Comparison of ENCODE assay signal across 8 cellular contexts in the genomic region with DNA sequence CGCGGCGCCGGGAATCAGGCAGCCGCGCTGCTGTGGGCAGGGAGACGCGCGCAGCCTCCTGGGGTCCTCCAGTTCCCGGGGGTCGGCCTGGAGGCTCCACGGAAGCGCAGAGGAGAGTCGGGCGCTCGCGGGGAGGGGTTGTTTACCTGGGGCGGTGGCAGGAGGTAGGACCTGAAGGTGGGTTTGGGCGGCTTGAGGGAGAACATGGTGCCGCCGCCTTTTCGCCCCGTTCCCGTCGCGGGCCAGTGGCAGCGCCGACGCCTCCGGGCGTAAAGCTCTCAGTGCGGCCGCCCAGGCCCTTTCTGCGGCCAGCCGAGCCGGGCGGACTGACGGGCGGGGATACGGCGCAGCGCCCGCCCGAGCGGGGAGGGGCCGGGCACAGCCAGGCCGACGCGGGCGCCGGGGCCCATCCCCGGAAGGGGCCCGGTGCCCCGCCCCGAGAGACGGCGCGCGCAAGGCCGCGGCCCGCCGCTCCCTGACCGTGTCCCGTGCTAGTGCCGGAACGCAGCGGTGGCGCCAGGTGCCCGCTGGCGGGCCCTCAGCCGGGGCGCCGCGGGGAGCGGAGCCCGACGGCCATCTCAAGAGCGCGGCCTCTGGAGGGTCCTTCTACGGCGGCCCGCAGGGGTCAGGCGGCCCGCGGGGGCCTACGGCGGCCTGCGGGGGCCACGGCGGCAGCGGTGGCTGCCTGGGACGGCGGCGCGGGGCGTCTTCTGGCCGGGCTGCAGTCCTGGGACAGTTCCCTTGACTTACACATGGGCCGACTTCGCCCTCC.
DNase-seq lines count a peak whose midpoint lies in the region; ATAC-seq and TF ChIP-seq lines count a peak whose summit lies in the region.

Gene MTMR10, minus strand, starts transcription at position 328 of the 772 bp plus-strand sequence. Its CDS starts 122 bp downstream, at position 206.

- peak; percentile 89 for ATAC-seq in HG03354 (IDR thresholded peaks at IDR 0.05; ENCODE audit: poor library complexity, severe bottlenecking, unreplicated experiment)

- peaks cover 34% of the 10 kb centered on the region for H3K79me2 ChIP-seq in OCI-LY3 (ENCODE audit: low read length)

- H3K4me1 ChIP-seq in BLaER1 (peaks cover 37% of the 10 kb centered on the region), OCI-LY3 (ENCODE audit: low read length) (peaks cover 17% of the 10 kb centered on the region), muscle layer of colon (ENCODE audit: insufficient read depth, low read length) (peaks cover 14% of the 10 kb centered on the region)

- peak; percentile 95 for TF ChIP-seq POLR2A in GM19099 (IDR thresholded peaks at IDR 0.05; ENCODE audit: extremely low read depth, insufficient read length, low read depth)
- peak; percentile 93 for TF ChIP-seq POLR2A in erythroblast (IDR thresholded peaks at IDR 0.05; ENCODE audit: low read length)

- H3K4me2 ChIP-seq in BLaER1 (peak within 1 kb of the TSS; percentile 93), OCI-LY3 (ENCODE audit: low read length) (peak within 1 kb of the TSS; percentile 76)

- H4K20me1 ChIP-seq in BLaER1 (peaks cover 35% of the 10 kb centered on the region), OCI-LY3 (ENCODE audit: insufficient read depth, low read length) (peaks cover 16% of the 10 kb centered on the region)

- DNase-seq in activated T-cell treated with anti-CD3 and anti-CD28 coated beads for 48 hours (ENCODE audit: low read depth): peak; percentile 76
- peak; percentile 90 to 93 for DNase-seq in erythroblast (lab: John Stamatoyannopoulos, UW)
- DNase-seq in stimulated activated CD8-positive, alpha-beta memory T cell treated with anti-CD3 and anti-CD28 coated beads, Interleukin-7, amount 100 ng/mL, for 1 hour (ENCODE audit: low read depth in 2 of 2): peak; percentile 44 to 52

- no peak for TF ChIP-seq CTCF in OCI-LY3 (IDR thresholded peaks at IDR 0.05; ENCODE audit: low read depth, low read length)

- H3K27me3 ChIP-seq in BLaER1 (no peaks in the 10 kb centered on the region), OCI-LY3 (ENCODE audit: low read depth, low read length) (no peaks in the 10 kb centered on the region), muscle layer of colon (ENCODE audit: control insufficient read depth in 1 of 2, insufficient read depth in 2 of 2, low read length in 2 of 2) (no peaks in the 10 kb centered on the region)

- peak within 1 kb of the TSS; percentile 98 for H3K27ac ChIP-seq in BLaER1
- peak within 1 kb of the TSS; percentile 62 for H3K27ac ChIP-seq in OCI-LY3 (ENCODE audit: low read length)
- peak within 1 kb of the TSS; percentile 92 for H3K27ac ChIP-seq in muscle layer of colon (ENCODE audit: low read depth, low read length)

- no peaks in the 10 kb centered on the region for H3K9me3 ChIP-seq in BLaER1
- no peaks in the 10 kb centered on the region for H3K9me3 ChIP-seq in OCI-LY3 (ENCODE audit: insufficient read depth, low read length)
- H3K9me3 ChIP-seq in muscle layer of colon (ENCODE audit: low read length): no peaks in the 10 kb centered on the region

- H3K4me3 ChIP-seq in BLaER1: peak within 1 kb of the TSS; percentile 91
- H3K4me3 ChIP-seq in OCI-LY3 (ENCODE audit: low read length): peak within 1 kb of the TSS; percentile 94
- peak within 1 kb of the TSS; percentile 91 to 96 for H3K4me3 ChIP-seq in muscle layer of colon (ENCODE audit: low read depth in 1 of 2, low read length in 2 of 2)

- H2AFZ ChIP-seq in OCI-LY3 (ENCODE audit: low read depth, low read length): peak within 1 kb of the TSS; percentile 86

- H3K9ac ChIP-seq in BLaER1 (peak within 1 kb of the TSS; percentile 95), OCI-LY3 (ENCODE audit: low read length) (peak within 1 kb of the TSS; percentile 81), muscle layer of colon (ENCODE audit: low read length) (peak within 1 kb of the TSS; percentile 79)

- H3K36me3 ChIP-seq in BLaER1 (peaks cover 10% of the 10 kb centered on the region), OCI-LY3 (replicated peaks; ENCODE audit: low read depth, low read length) (peaks cover 10% of the 10 kb centered on the region), muscle layer of colon (ENCODE audit: insufficient read depth, low read length) (no peaks in the 10 kb centered on the region)

Comparison
In these comparisons a context has a peak if more than half of its experiments do, and no peak if none do; other contexts are left out.
1. Peak in every context shown above with its lines: DNase-seq, ATAC-seq, H3K4me3 ChIP-seq and H3K27ac ChIP-seq.